ENCODE assay signal across 1 cellular context in the genomic region with DNA sequence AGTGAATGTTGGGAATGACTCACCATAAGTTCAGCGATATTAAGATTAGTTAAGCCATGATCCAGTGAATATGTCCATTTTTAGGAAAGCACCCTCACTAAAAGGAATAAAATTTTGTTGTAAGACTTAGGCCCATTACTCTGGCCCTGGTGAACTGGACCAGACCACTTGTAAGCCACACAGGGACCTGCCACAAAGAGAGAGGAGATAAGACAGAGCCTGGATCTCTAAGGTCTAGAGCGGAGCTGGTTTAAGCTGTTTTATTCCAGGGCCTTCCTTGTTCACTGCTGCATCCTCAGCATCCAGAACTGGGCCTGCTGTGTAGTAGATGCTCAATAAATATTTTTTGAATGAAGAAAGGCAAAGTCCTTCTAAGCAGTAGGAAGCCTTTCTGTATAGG.
TF ChIP-seq lines count a peak whose summit lies in the region.

No MANE protein-coding gene starts in this region.

TF ChIP-seq in K562, 482 proteins besides CTCF, POLR2A, EP300 and RAD21 (continued from another document):
- TF ChIP-seq MTA2 (IDR thresholded peaks at IDR 0.05; ENCODE audit: low read depth): no peak
- TF ChIP-seq TCF7L2 (IDR thresholded peaks at IDR 0.05; ENCODE audit: low read depth, low read length): no peak
- no peak for TF ChIP-seq ZNF263 (CRISPR knock-in tag; IDR thresholded peaks at IDR 0.05; ENCODE audit: borderline replicate concordance)
- no peak for TF ChIP-seq FOSL1 (tag; conservative IDR thresholded peaks at IDR 0.05)
- TF ChIP-seq ZNF212 (CRISPR knock-in tag; IDR thresholded peaks at IDR 0.05): no peak
- TF ChIP-seq L3MBTL2 (IDR thresholded peaks at IDR 0.05): no peak
